In genomic region chr2:9590635-9591034, GRCh38 we compare ENCODE assay signal across 21 cellular contexts. TPM values are rescaled to one million over a fixed set of nuclear protein-coding genes. Genes with fewer than 3 reads are reported as not detected.
DNase-seq lines count a peak whose midpoint lies in the region; ATAC-seq and TF ChIP-seq lines count a peak whose summit lies in the region.
"Had no signal": no experiment of that assay in that cellular context is flagged by ENCODE, and none has a peak within 500 bp of the region (broad histone marks: within the 10 kb centered on the region; RNA-seq: fewer than 3 reads in every experiment).

No MANE protein-coding gene starts in this region.

- no peaks in the 10 kb centered on the region for H3K27me3 ChIP-seq in HCT116 (ENCODE audit: insufficient read depth, low read length)
- H3K27me3 ChIP-seq: BLaER1 had no signal

- H3K9me3 ChIP-seq in HCT116 (ENCODE audit: control insufficient read depth in 1 of 2, insufficient read depth in 1 of 2, low read depth in 1 of 2, low read length in 2 of 2) = no peaks in the 10 kb centered on the region
- H3K9me3 ChIP-seq: BLaER1 had no signal

- TF ChIP-seq CTCF in HCT116 (IDR thresholded peaks at IDR 0.05 in 2 of 3, conservative IDR thresholded peaks at IDR 0.05 in 1 of 3; ENCODE audit: borderline replicate concordance in 1 of 3, insufficient read depth in 1 of 3, low read depth in 2 of 3, low read length in 2 of 3) = no peak

- H3K4me1 Mint-ChIP-seq in T-helper 1 cell treated with Interleukin-12 subunit alpha and Interleukin-12 subunit beta and Interleukin-4 antibody, amounts not matched to agents 30 μg/mL and 1 μg/mL, for 36 hours (ENCODE audit: low read depth) = peaks cover 20% of the 10 kb centered on the region
- H3K4me1 Mint-ChIP-seq in activated naive CD8-positive, alpha-beta T cell (ENCODE audit: low read depth) = peaks cover 45% of the 10 kb centered on the region
- H3K4me1 Mint-ChIP-seq: nephron progenitor cell had no signal

- no peak for DNase-seq in T-helper 1 cell
- no peak for DNase-seq in HCT116 (ENCODE audit: low read depth, low spot score)
- DNase-seq in kidney glomerular epithelial cell (lab: John Stamatoyannopoulos, UW) = peak; percentile 20
- no peak for DNase-seq in SHP77 treated with DMSO at 0.1 percent for 48 hours (lab: John Stamatoyannopoulos, UW)
- DNase-seq in activated CD8-positive, alpha-beta memory T cell treated with anti-CD3 and anti-CD28 coated beads, Interleukin-2, amount 50 U/mL, for 4 hours = no peak
- no peak for DNase-seq in DMS 273 (lab: John Stamatoyannopoulos, UW; ENCODE audit: unreplicated experiment)
- DNase-seq: 8988T; activated CD4-positive, CD25-positive, alpha-beta regulatory T cell treated with anti-CD3 and anti-CD28 coated beads, Interleukin-2, amount 50 U/mL, for 72 hours; amniotic stem cell; central memory CD4-positive, alpha-beta T cell; DMS153; hippocampal formation; NCI-H524 treated with DMSO at 0.1 percent for 48 hours; nephron progenitor cell; SHP77; small intestine; stimulated activated CD4-positive, alpha-beta T cell treated with anti-CD3 and anti-CD28 coated beads, Interleukin-4, amount 100 ng/mL, for 1 hour had no signal

- H3K27ac Mint-ChIP-seq in T-helper 1 cell treated with Interleukin-12 subunit alpha and Interleukin-12 subunit beta and Interleukin-4 antibody, amounts not matched to agents 30 μg/mL and 1 μg/mL, for 36 hours = peak overlapping the region; percentile 49
- peak overlapping the region; percentile 91 for H3K27ac Mint-ChIP-seq in activated naive CD8-positive, alpha-beta T cell
- H3K27ac Mint-ChIP-seq: nephron progenitor cell had no signal

- H3K9me2 ChIP-seq in HCT116 (ENCODE audit: insufficient read depth) = no peaks in the 10 kb centered on the region

- no peak for ATAC-seq in HCT116

- H3K4me3 Mint-ChIP-seq in T-helper 1 cell treated with Interleukin-12 subunit alpha and Interleukin-12 subunit beta and Interleukin-4 antibody, amounts not matched to agents 30 μg/mL and 1 μg/mL, for 36 hours = no peak overlapping the region
- peak overlapping the region; percentile 20 for H3K4me3 Mint-ChIP-seq in activated naive CD8-positive, alpha-beta T cell
- H3K4me3 Mint-ChIP-seq: nephron progenitor cell had no signal

- no peak overlapping the region for H3K9ac ChIP-seq in HCT116 (ENCODE audit: low read length)
- H3K9ac ChIP-seq: BLaER1 had no signal

- no peak overlapping the region for H3K4me2 ChIP-seq in HCT116 (ENCODE audit: low read length)
- H3K4me2 ChIP-seq: BLaER1 had no signal

- RAD21 ChIA-PET in HCT116 (lab: Charles Lee; ENCODE audit: low non-redundant PET in 1 of 2, low total read pairs in 2 of 2, uncharacterized antibody in 2 of 2, unreplicated experiment in 2 of 2) = no interaction called here

- POLR2A ChIA-PET in HCT116 (lab: Charles Lee) = interaction anchor here (1.6 kb wide), 1 partner anchor 40 kb away, joined by 3 read pairs; the partner anchor contains the start of gene YWHAQ

- H3K79me2 ChIP-seq in HCT116 (ENCODE audit: insufficient read depth, low read length) = peaks cover 96% of the 10 kb centered on the region

- intact Hi-C loops in HCT116 (cut with micrococcal nuclease) = no loop called here

- H3K27ac ChIP-seq in HCT116 (ENCODE audit: low read depth, low read length) = no peak overlapping the region
- H3K27ac ChIP-seq: BLaER1 had no signal

- H3K27me3 Mint-ChIP-seq in T-helper 1 cell treated with Interleukin-12 subunit alpha and Interleukin-12 subunit beta and Interleukin-4 antibody, amounts not matched to agents 30 μg/mL and 1 μg/mL, for 36 hours (ENCODE audit: low read depth) = no peaks in the 10 kb centered on the region
- H3K27me3 Mint-ChIP-seq in activated naive CD8-positive, alpha-beta T cell = no peaks in the 10 kb centered on the region
- H3K27me3 Mint-ChIP-seq: progenitor cell of endocrine pancreas had no signal

- no peak overlapping the region for H2AFZ ChIP-seq in HCT116 (ENCODE audit: low read depth, low read length, poor library complexity, severe bottlenecking)

- H4K20me1 ChIP-seq in HCT116 (ENCODE audit: insufficient read depth) = 0 out of 2 replicates have a peak, but pooled peaks cover 9% of the 10 kb centered on the region

- CTCF ChIA-PET in HCT116 (lab: Charles Lee) = no interaction called here

- H3K4me3 ChIP-seq in HCT116 (replicated peaks in 1 of 2; ENCODE audit: low read depth in 1 of 2, low read length in 2 of 2) = no peak overlapping the region
- H3K4me3 ChIP-seq: BLaER1 had no signal

- TF ChIP-seq POLR2A in HCT116 (IDR thresholded peaks at IDR 0.05; ENCODE audit: borderline replicate concordance, extremely low read depth, insufficient read depth, insufficient read length) = no peak

- BruUV-seq in HCT116 (replicated peaks; lab: Mats Ljungman, UMichigan) = TSS peak; percentile 28

- H3K36me3 ChIP-seq in HCT116 (ENCODE audit: control insufficient read depth in 1 of 2, insufficient read depth in 2 of 2, low read length in 2 of 2) = peaks cover 16 to 32% of the 10 kb centered on the region in 2 experiments

- peaks cover 19 to 22% of the 10 kb centered on the region in 2 experiments for H3K4me1 ChIP-seq in HCT116 (ENCODE audit: control insufficient read depth in 1 of 2, insufficient read depth in 2 of 2, low read length in 2 of 2)

- H3K9me3 Mint-ChIP-seq in T-helper 1 cell treated with Interleukin-12 subunit alpha and Interleukin-12 subunit beta and Interleukin-4 antibody, amounts not matched to agents 30 μg/mL and 1 μg/mL, for 36 hours = no peaks in the 10 kb centered on the region
- H3K9me3 Mint-ChIP-seq in activated naive CD8-positive, alpha-beta T cell (ENCODE audit: low read depth) = no peaks in the 10 kb centered on the region

- peaks cover 28% of the 10 kb centered on the region for H3K36me3 Mint-ChIP-seq in T-helper 1 cell treated with Interleukin-12 subunit alpha and Interleukin-12 subunit beta and Interleukin-4 antibody, amounts not matched to agents 30 μg/mL and 1 μg/mL, for 36 hours (ENCODE audit: low read depth)
- H3K36me3 Mint-ChIP-seq in activated naive CD8-positive, alpha-beta T cell = peaks cover 16% of the 10 kb centered on the region

- TF ChIP-seq RAD21 in HCT116 (IDR thresholded peaks at IDR 0.05; ENCODE audit: low read depth) = no peak

TF ChIP-seq in HCT116, 20 proteins besides CTCF, POLR2A, EP300 and RAD21:
- TF ChIP-seq POLR2AphosphoS5 (IDR thresholded peaks at IDR 0.05; ENCODE audit: low read depth, low read length) (no peak), ELF1 (IDR thresholded peaks at IDR 0.05; ENCODE audit: borderline replicate concordance, low read depth) (no peak), ZFX (IDR thresholded peaks at IDR 0.05) (no peak), EZH2phosphoT487 (IDR thresholded peaks at IDR 0.05; ENCODE audit: borderline replicate concordance) (no peak), CBX3 (IDR thresholded peaks at IDR 0.05; ENCODE audit: low read depth) (no peak), CEBPB (IDR thresholded peaks at IDR 0.05; ENCODE audit: low read depth) (no peak)
- TF ChIP-seq, protein P1, sequence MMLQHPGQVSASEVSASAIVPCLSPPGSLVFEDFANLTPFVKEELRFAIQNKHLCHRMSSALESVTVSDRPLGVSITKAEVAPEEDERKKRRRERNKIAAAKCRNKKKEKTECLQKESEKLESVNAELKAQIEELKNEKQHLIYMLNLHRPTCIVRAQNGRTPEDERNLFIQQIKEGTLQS (IDR thresholded peaks at IDR 0.05) = no peak
- TF ChIP-seq, protein P2, sequence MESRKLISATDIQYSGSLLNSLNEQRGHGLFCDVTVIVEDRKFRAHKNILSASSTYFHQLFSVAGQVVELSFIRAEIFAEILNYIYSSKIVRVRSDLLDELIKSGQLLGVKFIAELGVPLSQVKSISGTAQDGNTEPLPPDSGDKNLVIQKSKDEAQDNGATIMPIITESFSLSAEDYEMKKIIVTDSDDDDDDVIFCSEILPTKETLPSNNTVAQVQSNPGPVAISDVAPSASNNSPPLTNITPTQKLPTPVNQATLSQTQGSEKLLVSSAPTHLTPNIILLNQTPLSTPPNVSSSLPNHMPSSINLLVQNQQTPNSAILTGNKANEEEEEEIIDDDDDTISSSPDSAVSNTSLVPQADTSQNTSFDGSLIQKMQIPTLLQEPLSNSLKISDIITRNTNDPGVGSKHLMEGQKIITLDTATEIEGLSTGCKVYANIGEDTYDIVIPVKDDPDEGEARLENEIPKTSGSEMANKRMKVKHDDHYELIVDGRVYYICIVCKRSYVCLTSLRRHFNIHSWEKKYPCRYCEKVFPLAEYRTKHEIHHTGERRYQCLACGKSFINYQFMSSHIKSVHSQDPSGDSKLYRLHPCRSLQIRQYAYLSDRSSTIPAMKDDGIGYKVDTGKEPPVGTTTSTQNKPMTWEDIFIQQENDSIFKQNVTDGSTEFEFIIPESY (IDR thresholded peaks at IDR 0.05; ENCODE audit: extremely low read depth, insufficient replicate concordance, low read length) = no peak

RNA-seq across cellular contexts. Expression of gene ADAM17, which starts 35.0 kb away (rescaled TPM):
- 39.2 TPM for total RNA-seq in HCT116 (2021; ENCODE audit: unreplicated experiment)
- polyA plus RNA-seq in HCT116 (2012) = 27.1 and 37.8 TPM in 2 replicates

RNA-seq across cellular contexts. Expression of gene YWHAQ, which starts 40.2 kb away (rescaled TPM):
- 365 TPM for total RNA-seq in HCT116 (2021; ENCODE audit: unreplicated experiment)
- 245 and 251 TPM in 2 replicates for polyA plus RNA-seq in HCT116 (2012)
